In the genomic region with DNA sequence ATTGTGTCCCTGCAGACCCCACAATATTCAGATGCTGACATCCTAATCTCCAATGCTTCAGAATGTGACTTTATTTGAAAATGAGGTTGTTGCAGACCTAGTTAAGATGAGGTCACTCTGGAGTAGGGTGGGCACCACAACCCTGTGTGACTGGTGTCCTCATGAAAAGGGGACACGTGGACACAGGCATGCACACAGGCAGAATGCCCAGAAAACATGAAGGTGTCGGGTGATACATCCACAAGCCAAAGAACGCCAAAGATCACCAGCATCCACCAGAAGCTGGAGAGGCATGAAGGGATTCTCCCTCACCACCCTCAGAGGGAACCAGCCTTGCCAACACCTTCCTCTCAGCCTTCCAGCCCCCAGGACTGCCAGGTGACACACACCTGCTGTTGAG, we compare ENCODE assay signal across 1 cellular context.
TF ChIP-seq lines count a peak whose summit lies in the region.

No MANE protein-coding gene starts in this region.

TF ChIP-seq in IMR-90, 13 proteins besides CTCF, POLR2A, EP300 and RAD21 (continued from another document):
- no peak for TF ChIP-seq NFE2L2 (IDR thresholded peaks at IDR 0.05; ENCODE audit: low read depth, low read length)
- TF ChIP-seq MAFK (IDR thresholded peaks at IDR 0.05; ENCODE audit: low read depth, low read length) = no peak
- no peak for TF ChIP-seq FOS (IDR thresholded peaks at IDR 0.05; ENCODE audit: low read depth, low read length)
